Comparison of ENCODE assay signal across 25 cellular contexts in the genomic region with DNA sequence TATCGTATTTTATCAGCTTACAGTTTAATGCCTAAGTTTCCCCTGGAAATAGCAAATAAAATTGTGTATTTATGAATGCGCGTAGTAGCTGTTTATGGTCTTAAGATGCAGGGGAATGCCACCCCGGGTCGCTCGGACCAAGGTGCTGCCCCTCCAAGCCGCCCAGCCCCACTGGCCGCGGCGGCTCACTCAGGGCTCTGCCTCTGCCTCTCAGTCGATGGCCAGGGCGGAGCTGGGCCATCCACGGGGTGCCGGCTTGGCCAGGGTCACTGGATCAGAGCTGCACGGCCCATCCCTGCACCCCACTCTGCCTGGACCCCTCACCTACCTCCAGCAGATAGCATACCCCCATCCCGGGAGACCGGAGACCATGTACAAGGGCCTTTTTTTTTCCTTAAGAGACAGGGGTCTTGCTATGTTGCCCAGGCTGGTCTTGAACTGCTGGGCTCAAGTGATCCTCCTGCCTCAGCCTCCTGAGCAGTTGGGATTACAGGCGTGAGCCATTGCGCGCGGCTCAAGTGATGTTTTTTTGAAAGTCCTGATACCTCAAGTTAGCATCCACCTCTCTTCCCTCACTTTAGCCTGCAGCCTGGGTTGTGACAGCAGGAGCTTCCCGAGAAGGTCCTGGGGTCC. TPM values are rescaled to one million over a fixed set of nuclear protein-coding genes. Genes with fewer than 3 reads are reported as not detected.
"Had no signal": no experiment of that assay in that cellular context is flagged by ENCODE, and none has a peak within 500 bp of the region (broad histone marks: within the 10 kb centered on the region; RNA-seq: fewer than 3 reads in every experiment).

No MANE protein-coding gene starts in this region.

- H3K36me3 ChIP-seq: ovary had no signal

- H3K4me1 Mint-ChIP-seq: immature natural killer cell, nephron progenitor cell had no signal

- H3K27me3 ChIP-seq: dorsolateral prefrontal cortex, ovary, sigmoid colon, testis, tibial artery had no signal

- H3K27me3 Mint-ChIP-seq: type B pancreatic cell had no signal

- H3K4me3 Mint-ChIP-seq: immature natural killer cell; naive B cell; nephron progenitor cell; stimulated activated memory B cell treated with anti-CD40 and anti-IgM and Interleukin-4, amounts not matched to agents 10 μg/mL and 1 μg/mL and 100 μg/mL, for 72 hours; type B pancreatic cell had no signal

- H3K9me3 Mint-ChIP-seq: immature natural killer cell; naive B cell; nephron progenitor cell; stimulated activated memory B cell treated with anti-CD40 and anti-IgM and Interleukin-4, amounts not matched to agents 10 μg/mL and 1 μg/mL and 100 μg/mL, for 72 hours; type B pancreatic cell had no signal

- DNase-seq: dorsolateral prefrontal cortex; effector CD4-positive, alpha-beta T cell; hypothalamus; immature natural killer cell; islet precursor cell; kidney glomerular epithelial cell; left colon; left ventricle myocardium superior; lower lobe of right lung; naive B cell; nephron progenitor cell; nucleus accumbens; psoas muscle; sigmoid colon; stimulated activated CD4-positive, alpha-beta T cell treated with anti-CD3 and anti-CD28 coated beads, Interleukin-4, amount 100 ng/mL, for 4 hours; stimulated activated naive CD8-positive, alpha-beta T cell treated with anti-CD3 and anti-CD28 coated beads, Interleukin-15, Interleukin-2, amounts not matched to agents 100 U/mL and 50 U/mL, for 24 hours; substantia nigra; testis; tibial artery had no signal

- ATAC-seq: left ventricle myocardium superior; lower lobe of right lung; psoas muscle; right cardiac atrium; stimulated activated memory B cell treated with anti-CD40 and anti-IgM and Interleukin-4, amounts not matched to agents 10 μg/mL and 1 μg/mL and 100 μg/mL, for 72 hours; stimulated activated naive CD8-positive, alpha-beta T cell treated with anti-CD3 and anti-CD28 coated beads, Interleukin-15, Interleukin-2, amounts not matched to agents 100 U/mL and 50 U/mL, for 24 hours had no signal

- H3K27ac Mint-ChIP-seq: immature natural killer cell; naive B cell; nephron progenitor cell; stimulated activated memory B cell treated with anti-CD40 and anti-IgM and Interleukin-4, amounts not matched to agents 10 μg/mL and 1 μg/mL and 100 μg/mL, for 72 hours; type B pancreatic cell had no signal

- H3K4me3 ChIP-seq: dorsolateral prefrontal cortex, lower lobe of right lung, mucosa of descending colon, ovary, psoas muscle, sigmoid colon, testis, tibial artery had no signal

- H3K36me3 Mint-ChIP-seq: naive B cell, type B pancreatic cell had no signal

- H3K9me3 ChIP-seq: lower lobe of right lung, mucosa of descending colon, ovary, psoas muscle, sigmoid colon, testis, tibial artery had no signal

- H3K4me1 ChIP-seq: lower lobe of right lung, sigmoid colon, testis, tibial artery had no signal

- H3K27ac ChIP-seq: lower lobe of right lung, ovary, psoas muscle, sigmoid colon, testis, tibial artery had no signal

RNA-seq across cellular contexts. Expression of gene PRSS27, which starts 11.0 kb away (rescaled TPM):
- total RNA-seq: skeletal muscle tissue had no signal
